8 cellular contexts compared by ENCODE assay signal in genomic region chr12:76764856-76765255, GRCh38. TPM values are rescaled to one million over a fixed set of nuclear protein-coding genes. Genes with fewer than 3 reads are reported as not detected.
DNase-seq lines count a peak whose midpoint lies in the region; ATAC-seq and TF ChIP-seq lines count a peak whose summit lies in the region.

No MANE protein-coding gene starts in this region.

- H3K27me3 ChIP-seq in MM.1S (replicated peaks; ENCODE audit: insufficient read depth, low read length) (no peaks in the 10 kb centered on the region), breast epithelium (no peaks in the 10 kb centered on the region), upper lobe of right lung (no peaks in the 10 kb centered on the region)

- H3K27ac ChIP-seq in MM.1S (ENCODE audit: low read length) (peak overlapping the region; percentile 90), breast epithelium (peak overlapping the region; percentile 98), upper lobe of right lung (peak overlapping the region; percentile 98)

- H3K4me2 ChIP-seq in MM.1S (ENCODE audit: low read depth, low read length), result peak overlapping the region; percentile 89

- no peak for TF ChIP-seq POLR2A in breast epithelium (IDR thresholded peaks at IDR 0.05)

- no peaks in the 10 kb centered on the region for H4K20me1 ChIP-seq in MM.1S (ENCODE audit: insufficient read depth, low read length)

- peaks cover 53% of the 10 kb centered on the region for H3K79me2 ChIP-seq in MM.1S (ENCODE audit: low read length)

- H3K4me3 ChIP-seq in MM.1S (ENCODE audit: low read length) (peak overlapping the region; percentile 84), breast epithelium (peak overlapping the region; percentile 78 to 84 (median 78)), upper lobe of right lung (peak overlapping the region; percentile 79)

- H3K36me3 ChIP-seq in MM.1S (replicated peaks; ENCODE audit: insufficient read depth, low read length) (no peaks in the 10 kb centered on the region), breast epithelium (no peaks in the 10 kb centered on the region), upper lobe of right lung (no peaks in the 10 kb centered on the region)

- TF ChIP-seq CTCF in MM.1S (IDR thresholded peaks at IDR 0.05; ENCODE audit: low read length), result no peak
- TF ChIP-seq CTCF in breast epithelium (IDR thresholded peaks at IDR 0.05), result no peak
- no peak for TF ChIP-seq CTCF in upper lobe of right lung (IDR thresholded peaks at IDR 0.05)

- H3K4me1 ChIP-seq in MM.1S (ENCODE audit: low read length), result peaks cover 8% of the 10 kb centered on the region
- H3K4me1 ChIP-seq in breast epithelium, result peaks cover 0 to 6% of the 10 kb centered on the region in 2 donors
- H3K4me1 ChIP-seq in upper lobe of right lung, result peaks cover 37% of the 10 kb centered on the region

- H3K9me3 ChIP-seq in MM.1S (replicated peaks; ENCODE audit: insufficient read depth, low read length) (no peaks in the 10 kb centered on the region), breast epithelium (no peaks in the 10 kb centered on the region), upper lobe of right lung (no peaks in the 10 kb centered on the region)

- H3K9ac ChIP-seq in MM.1S (ENCODE audit: low read length), result peak overlapping the region; percentile 88

- peak overlapping the region; percentile 95 for H2AFZ ChIP-seq in MM.1S (ENCODE audit: low read length)

- no peaks in the 10 kb centered on the region for H3K9me2 ChIP-seq in MM.1S (replicated peaks; ENCODE audit: insufficient read depth, low read length)

- H3F3A ChIP-seq in MM.1S (ENCODE audit: insufficient read depth, low read length), result peaks cover 16% of the 10 kb centered on the region; the same call in 1 of the 2 replicates

- DNase-seq in Daoy (ENCODE audit: low read depth), result peak; percentile 6
- peak; percentile 12 for DNase-seq in MM.1S
- DNase-seq in breast epithelium (ENCODE audit: low spot score in 2 of 2), result no peak
- DNase-seq in medulla oblongata (ENCODE audit: extremely low spot score), result peak; percentile 54
- no peak for DNase-seq in upper lobe of right lung

- intact Hi-C loops in breast epithelium (cut with DNase I; ENCODE audit: low total_unique reads) (no loop called here), upper lobe of right lung (cut with DNase I) (no loop called here)

- ATAC-seq in upper lobe of right lung (no peak), HG02798 (IDR thresholded peaks at IDR 0.05; ENCODE audit: poor library complexity, unreplicated experiment) (no peak), HG02870 (IDR thresholded peaks at IDR 0.05; ENCODE audit: unreplicated experiment) (no peak), GM19397 (IDR thresholded peaks at IDR 0.05; ENCODE audit: unreplicated experiment) (no peak)

RNA-seq across cellular contexts. Expression of gene ZDHHC17, which starts 0.9 kb away (rescaled TPM):
- 23.3 and 33.9 TPM in 2 replicates for total RNA-seq in Daoy (2014; rRNA removed; shearing (Covaris generic))
- total RNA-seq in breast epithelium (10 to 100 TPM; 51.8 to 86.1 (median 67.2) TPM), upper lobe of right lung (35.0 TPM)

Comparison
In these comparisons a context has a peak if more than half of its experiments do, and no peak if none do; other contexts are left out.
1. DNase-seq: peak in Daoy (single experiment), MM.1S (single experiment) and medulla oblongata (single experiment); none in breast epithelium (0 of 2) and upper lobe of right lung (single experiment).
2. Peak in every context shown above with its lines, with median percentiles within 50 percentile points of each other: H3K27ac ChIP-seq and H3K4me3 ChIP-seq.